Comparison of ENCODE assay signal across 12 cellular contexts in genomic region chr21:34817821-34818662, GRCh38.
DNase-seq lines count a peak whose midpoint lies in the region; ATAC-seq, FAIRE-seq and TF ChIP-seq lines count a peak whose summit lies in the region.
"Had no signal": no experiment of that assay in that cellular context is flagged by ENCODE, and none has a peak within 500 bp of the region (broad histone marks: within the 10 kb centered on the region; RNA-seq: fewer than 3 reads in every experiment).

No MANE protein-coding gene starts in this region.

- H3K27me3 Mint-ChIP-seq in CD14-positive monocyte (ENCODE audit: low read depth in 3 of 3) = no peaks in the 10 kb centered on the region
- H3K27me3 Mint-ChIP-seq in mesothelial cell of epicardium (ENCODE audit: low read depth) = no peaks in the 10 kb centered on the region

- DNase-seq in CD14-positive monocyte (ENCODE audit: low spot score) = no peak
- DNase-seq in NCI-H2029 (lab: John Stamatoyannopoulos, UW) = peak; percentile 74
- peak in 2 of 4 donors; percentile 41 to 52 for DNase-seq in body of pancreas
- DNase-seq in mesothelial cell of epicardium (ENCODE audit: low spot score in 2 of 2, unreplicated experiment in 2 of 2) = no peak
- no peak for DNase-seq in SW 1271 (lab: John Stamatoyannopoulos, UW)
- DNase-seq in frontal cortex (ENCODE audit: low spot score in 2 of 2) = no peak
- no peak for DNase-seq in HPDE6-E6E7 (ENCODE audit: extremely low spot score)
- DNase-seq: amniotic stem cell, cortex of kidney had no signal

- TF ChIP-seq POLR2A in body of pancreas (IDR thresholded peaks at IDR 0.05) = no peak

- H3K36me3 ChIP-seq in body of pancreas (replicated peaks in 1 of 2; ENCODE audit: insufficient read depth in 1 of 2, low read depth in 2 of 2) = no peaks in the 10 kb centered on the region

- no peak overlapping the region for H3K4me3 ChIP-seq in body of pancreas
- H3K4me3 ChIP-seq: skin epidermis had no signal

- H3K4me1 ChIP-seq in body of pancreas = peaks cover 14% of the 10 kb centered on the region

- H3K4me3 Mint-ChIP-seq in CD14-positive monocyte (no peak overlapping the region), mesothelial cell of epicardium (no peak overlapping the region)

- H3K27ac Mint-ChIP-seq in CD14-positive monocyte (peak overlapping the region in 5 of 7 donors; percentile 33 to 82 (median 53)), mesothelial cell of epicardium (peak overlapping the region; percentile 76)

- H3K9me3 Mint-ChIP-seq in CD14-positive monocyte (peaks cover 0 to 3% (median 0%) of the 10 kb centered on the region in 7 donors), mesothelial cell of epicardium (no peaks in the 10 kb centered on the region)

- 62 to 67% methylated on average over 15 to 16 of the region's 16 CpGs for WGBS in body of pancreas, 2 donors

- H3K9me3 ChIP-seq in body of pancreas = no peaks in the 10 kb centered on the region
- H3K9me3 ChIP-seq: neutrophil had no signal

- peaks cover 92 to 97% of the 10 kb centered on the region in 2 donors for H3K36me3 Mint-ChIP-seq in CD14-positive monocyte
- peaks cover 24% of the 10 kb centered on the region for H3K36me3 Mint-ChIP-seq in mesothelial cell of epicardium

- intact Hi-C loops in CD14-positive monocyte (cut with micrococcal nuclease) (no loop called here), body of pancreas (cut with DNase I) (no loop called here)

- H3K4me1 Mint-ChIP-seq in CD14-positive monocyte (peaks cover 38% of the 10 kb centered on the region), mesothelial cell of epicardium (peaks cover 63% of the 10 kb centered on the region)

- FAIRE-seq in frontal cortex (lab: Jason Lieb, UNC) = no peak

- peak overlapping the region in 2 of 4 donors; percentile 1 to 34 for H3K27ac ChIP-seq in body of pancreas
- H3K27ac ChIP-seq: neutrophil had no signal

- H3K27me3 ChIP-seq in body of pancreas = no peaks in the 10 kb centered on the region
- H3K27me3 ChIP-seq: neutrophil had no signal

- ATAC-seq in body of pancreas (peak; percentile 72), HG03159 (IDR thresholded peaks at IDR 0.05; ENCODE audit: unreplicated experiment) (no peak)

- TF ChIP-seq CTCF in CD14-positive monocyte (IDR thresholded peaks at IDR 0.05) (no peak), body of pancreas (IDR thresholded peaks at IDR 0.05) (no peak), mesothelial cell of epicardium (IDR thresholded peaks at IDR 0.05; ENCODE audit: unreplicated experiment) (no peak)
